In the genomic region with DNA sequence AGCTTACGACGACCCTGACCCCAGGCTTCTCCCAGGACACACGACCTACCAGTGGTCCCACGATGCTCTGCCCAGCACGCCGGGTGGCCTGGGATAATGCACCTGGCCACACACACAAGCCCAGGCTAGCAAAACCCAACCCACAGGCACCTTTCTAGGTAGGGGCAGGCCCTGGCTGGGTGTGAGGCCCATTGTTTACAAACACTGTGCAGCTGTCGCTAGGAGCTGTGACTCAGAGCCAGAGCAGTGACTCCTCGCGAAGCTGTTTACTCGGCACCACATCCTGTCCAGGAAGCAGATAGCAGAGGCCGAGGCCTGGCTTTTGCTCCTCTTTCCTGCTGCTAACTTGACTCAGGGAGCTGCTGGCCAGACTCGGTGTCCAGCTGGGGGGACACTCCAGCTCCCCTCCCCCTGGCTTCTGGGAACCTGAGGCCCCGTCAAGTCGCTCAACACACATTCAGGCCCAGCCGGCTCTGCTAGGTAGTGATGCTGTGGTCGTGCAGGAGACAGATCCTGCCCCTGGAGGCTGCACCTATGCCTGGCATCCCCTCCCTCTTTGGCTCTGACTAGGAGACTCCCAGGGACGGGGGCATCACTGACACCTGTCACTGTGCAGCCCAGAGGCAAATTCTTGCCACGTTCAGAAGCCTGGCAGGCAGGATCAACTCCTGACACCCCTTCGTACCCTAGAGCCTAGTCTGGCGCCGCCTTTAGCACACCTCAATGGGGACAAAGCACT, we compare ENCODE assay signal across 8 cellular contexts. TPM values are rescaled to one million over a fixed set of nuclear protein-coding genes. Genes with fewer than 3 reads are reported as not detected.
A peak's percentile ranks its signal among the peaks of the same experiment; 100 is the strongest.
DNase-seq lines count a peak whose midpoint lies in the region; ATAC-seq and TF ChIP-seq lines count a peak whose summit lies in the region.

No MANE protein-coding gene starts in this region.

- H3K9me3 Mint-ChIP-seq in activated naive CD8-positive, alpha-beta T cell treated with anti-CD3 and anti-CD28 coated beads for 36 hours: no peaks in the 10 kb centered on the region
- no peaks in the 10 kb centered on the region for H3K9me3 Mint-ChIP-seq in progenitor cell of endocrine pancreas (ENCODE audit: low read depth)

- H3K4me3 ChIP-seq in urinary bladder (ENCODE audit: low read depth, low read length): no peak overlapping the region

- peak overlapping the region; percentile 93 for H3K27ac ChIP-seq in urinary bladder (ENCODE audit: low read depth)

- H3K27ac Mint-ChIP-seq in activated naive CD8-positive, alpha-beta T cell treated with anti-CD3 and anti-CD28 coated beads for 36 hours: peak overlapping the region; percentile 92
- H3K27ac Mint-ChIP-seq in progenitor cell of endocrine pancreas: peak overlapping the region; percentile 98

- H3K36me3 Mint-ChIP-seq in activated naive CD8-positive, alpha-beta T cell treated with anti-CD3 and anti-CD28 coated beads for 36 hours: peaks cover 9% of the 10 kb centered on the region
- no peaks in the 10 kb centered on the region for H3K36me3 Mint-ChIP-seq in progenitor cell of endocrine pancreas (ENCODE audit: insufficient read depth)

- H3K4me1 ChIP-seq in urinary bladder (ENCODE audit: insufficient read depth): peaks cover 9% of the 10 kb centered on the region

- H3K4me3 Mint-ChIP-seq in activated naive CD8-positive, alpha-beta T cell treated with anti-CD3 and anti-CD28 coated beads for 36 hours: peak overlapping the region; percentile 51
- no peak overlapping the region for H3K4me3 Mint-ChIP-seq in progenitor cell of endocrine pancreas (ENCODE audit: low read depth)

- peaks cover 62% of the 10 kb centered on the region for H3K4me1 Mint-ChIP-seq in activated naive CD8-positive, alpha-beta T cell treated with anti-CD3 and anti-CD28 coated beads for 36 hours
- peaks cover 15% of the 10 kb centered on the region for H3K4me1 Mint-ChIP-seq in progenitor cell of endocrine pancreas (ENCODE audit: low read depth)

- ATAC-seq in GM21619 (IDR thresholded peaks at IDR 0.05; ENCODE audit: unreplicated experiment) (peak; percentile 89), SK-N-SH treated with all-trans-retinoic acid at 6 μM for 48 hours (peak; percentile 90), Right ventricle myocardium superior (ENCODE audit: poor library complexity) (peak; percentile 87)

- intact Hi-C loops in Right ventricle myocardium superior (cut with DNase I): no loop called here

- H3K36me3 ChIP-seq in urinary bladder (ENCODE audit: insufficient read depth): no peaks in the 10 kb centered on the region

- DNase-seq in DMS79 (lab: John Stamatoyannopoulos, UW) (peak; percentile 73), Right ventricle myocardium superior (peak; percentile 93), progenitor cell of endocrine pancreas (ENCODE audit: low spot score, unreplicated experiment) (peak; percentile 35)
- DNase-seq in activated naive CD8-positive, alpha-beta T cell treated with anti-CD3 and anti-CD28 coated beads for 36 hours: peak; percentile 88

- H3K27me3 Mint-ChIP-seq in activated naive CD8-positive, alpha-beta T cell treated with anti-CD3 and anti-CD28 coated beads for 36 hours: no peaks in the 10 kb centered on the region
- no peaks in the 10 kb centered on the region for H3K27me3 Mint-ChIP-seq in progenitor cell of endocrine pancreas

- no peak for TF ChIP-seq CTCF in progenitor cell of endocrine pancreas (IDR thresholded peaks at IDR 0.05; ENCODE audit: unreplicated experiment)

- WGBS in urinary bladder: 27% methylated on average over 21 of the region's 21 CpGs

- TF ChIP-seq EP300 in Ishikawa (IDR thresholded peaks at IDR 0.05; ENCODE audit: borderline replicate concordance): no peak

- TF ChIP-seq RAD21 in Ishikawa (IDR thresholded peaks at IDR 0.05; ENCODE audit: low read depth): no peak

TF ChIP-seq in Ishikawa, 13 proteins besides CTCF, POLR2A, EP300 and RAD21:
- TF ChIP-seq CREB1 (IDR thresholded peaks at IDR 0.05; ENCODE audit: low read depth) (no peak), YY1 (IDR thresholded peaks at IDR 0.05; ENCODE audit: low read depth) (no peak), NFIC (IDR thresholded peaks at IDR 0.05) (peak; percentile 68), TCF12 (IDR thresholded peaks at IDR 0.05; ENCODE audit: low read depth) (peak; percentile 58; the same call in 1 of the 2 replicates)
- TF ChIP-seq, protein P1, sequence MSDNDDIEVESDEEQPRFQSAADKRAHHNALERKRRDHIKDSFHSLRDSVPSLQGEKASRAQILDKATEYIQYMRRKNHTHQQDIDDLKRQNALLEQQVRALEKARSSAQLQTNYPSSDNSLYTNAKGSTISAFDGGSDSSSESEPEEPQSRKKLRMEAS (IDR thresholded peaks at IDR 0.05): peak; percentile 71; the same call in 1 of the 2 replicates

TF ChIP-seq in SK-N-SH treated with all-trans-retinoic acid at 6 μM for 48 hours, 23 proteins besides CTCF, POLR2A, EP300 and RAD21:
- TF ChIP-seq ISL1 (CRISPR knock-in tag; IDR thresholded peaks at IDR 0.05): no peak
- TF ChIP-seq GLIS3 (CRISPR knock-in tag; IDR thresholded peaks at IDR 0.05): no peak
- TF ChIP-seq ZNF8 (CRISPR knock-in tag; IDR thresholded peaks at IDR 0.05): no peak
- TF ChIP-seq, protein P2, sequence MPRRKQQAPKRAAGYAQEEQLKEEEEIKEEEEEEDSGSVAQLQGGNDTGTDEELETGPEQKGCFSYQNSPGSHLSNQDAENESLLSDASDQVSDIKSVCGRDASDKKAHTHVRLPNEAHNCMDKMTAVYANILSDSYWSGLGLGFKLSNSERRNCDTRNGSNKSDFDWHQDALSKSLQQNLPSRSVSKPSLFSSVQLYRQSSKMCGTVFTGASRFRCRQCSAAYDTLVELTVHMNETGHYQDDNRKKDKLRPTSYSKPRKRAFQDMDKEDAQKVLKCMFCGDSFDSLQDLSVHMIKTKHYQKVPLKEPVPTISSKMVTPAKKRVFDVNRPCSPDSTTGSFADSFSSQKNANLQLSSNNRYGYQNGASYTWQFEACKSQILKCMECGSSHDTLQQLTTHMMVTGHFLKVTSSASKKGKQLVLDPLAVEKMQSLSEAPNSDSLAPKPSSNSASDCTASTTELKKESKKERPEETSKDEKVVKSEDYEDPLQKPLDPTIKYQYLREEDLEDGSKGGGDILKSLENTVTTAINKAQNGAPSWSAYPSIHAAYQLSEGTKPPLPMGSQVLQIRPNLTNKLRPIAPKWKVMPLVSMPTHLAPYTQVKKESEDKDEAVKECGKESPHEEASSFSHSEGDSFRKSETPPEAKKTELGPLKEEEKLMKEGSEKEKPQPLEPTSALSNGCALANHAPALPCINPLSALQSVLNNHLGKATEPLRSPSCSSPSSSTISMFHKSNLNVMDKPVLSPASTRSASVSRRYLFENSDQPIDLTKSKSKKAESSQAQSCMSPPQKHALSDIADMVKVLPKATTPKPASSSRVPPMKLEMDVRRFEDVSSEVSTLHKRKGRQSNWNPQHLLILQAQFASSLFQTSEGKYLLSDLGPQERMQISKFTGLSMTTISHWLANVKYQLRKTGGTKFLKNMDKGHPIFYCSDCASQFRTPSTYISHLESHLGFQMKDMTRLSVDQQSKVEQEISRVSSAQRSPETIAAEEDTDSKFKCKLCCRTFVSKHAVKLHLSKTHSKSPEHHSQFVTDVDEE (CRISPR knock-in tag; IDR thresholded peaks at IDR 0.05): no peak
- peak; percentile 39; the same call in 1 of the 2 replicates for TF ChIP-seq TCF4 (CRISPR knock-in tag; IDR thresholded peaks at IDR 0.05; ENCODE audit: borderline replicate concordance)
- TF ChIP-seq BACH2 (CRISPR knock-in tag; IDR thresholded peaks at IDR 0.05; ENCODE audit: borderline replicate concordance): no peak
- no peak for TF ChIP-seq ARNTL (CRISPR knock-in tag; IDR thresholded peaks at IDR 0.05; ENCODE audit: borderline replicate concordance, low read depth)
- no peak for TF ChIP-seq RARB (CRISPR knock-in tag; IDR thresholded peaks at IDR 0.05)
- TF ChIP-seq ZFP30 (CRISPR knock-in tag; IDR thresholded peaks at IDR 0.05): no peak
- TF ChIP-seq ZNF565 (CRISPR knock-in tag; conservative IDR thresholded peaks at IDR 0.05; ENCODE audit: low read depth): 0 out of 2 replicates have a peak, but pooled peaks have one; percentile 30
- no peak for TF ChIP-seq CREB5 (CRISPR knock-in tag; IDR thresholded peaks at IDR 0.05; ENCODE audit: low read depth)
- TF ChIP-seq ZFP3 (CRISPR knock-in tag; IDR thresholded peaks at IDR 0.05): no peak
- TF ChIP-seq TOX (CRISPR knock-in tag; IDR thresholded peaks at IDR 0.05; ENCODE audit: borderline replicate concordance): no peak
- no peak for TF ChIP-seq SNAI2 (CRISPR knock-in tag; IDR thresholded peaks at IDR 0.05)
- TF ChIP-seq PPARA (CRISPR knock-in tag; IDR thresholded peaks at IDR 0.05; ENCODE audit: borderline replicate concordance): no peak

RNA-seq across cellular contexts. Expression of gene RALGDS, which starts 12.8 kb away (rescaled TPM):
- 10 to 100 TPM; 50.3 to 51.9 TPM for total RNA-seq in activated naive CD8-positive, alpha-beta T cell treated with anti-CD3 and anti-CD28 coated beads for 36 hours
- 33.1 TPM for total RNA-seq in Right ventricle myocardium superior
- 82.3 and 84.6 TPM in 2 replicates for total RNA-seq in progenitor cell of endocrine pancreas
- 32.0 TPM for total RNA-seq in urinary bladder
- 53.9 TPM for polyA plus RNA-seq in urinary bladder

RNA-seq across cellular contexts. Expression of gene GBGT1, which starts 29.9 kb away (rescaled TPM):
- 1 to 10 TPM; 1.6 to 2.9 TPM for total RNA-seq in activated naive CD8-positive, alpha-beta T cell treated with anti-CD3 and anti-CD28 coated beads for 36 hours
- total RNA-seq in Right ventricle myocardium superior (6.4 TPM), progenitor cell of endocrine pancreas (5.2 and 7.3 TPM in 2 replicates), urinary bladder (5.8 TPM)
- polyA plus RNA-seq in urinary bladder: 14.2 TPM

Comparison
In these comparisons a context has a peak if more than half of its experiments do, and no peak if none do; other contexts are left out.
1. DNase-seq: peak in every context shown above with its lines; median percentile 93 in Right ventricle myocardium superior; 88 in activated naive CD8-positive, alpha-beta T cell treated with anti-CD3 and anti-CD28 coated beads for 36 hours; 73 in DMS79; 35 in progenitor cell of endocrine pancreas.